ENCODE assay signal across 12 cellular contexts in the genomic region with DNA sequence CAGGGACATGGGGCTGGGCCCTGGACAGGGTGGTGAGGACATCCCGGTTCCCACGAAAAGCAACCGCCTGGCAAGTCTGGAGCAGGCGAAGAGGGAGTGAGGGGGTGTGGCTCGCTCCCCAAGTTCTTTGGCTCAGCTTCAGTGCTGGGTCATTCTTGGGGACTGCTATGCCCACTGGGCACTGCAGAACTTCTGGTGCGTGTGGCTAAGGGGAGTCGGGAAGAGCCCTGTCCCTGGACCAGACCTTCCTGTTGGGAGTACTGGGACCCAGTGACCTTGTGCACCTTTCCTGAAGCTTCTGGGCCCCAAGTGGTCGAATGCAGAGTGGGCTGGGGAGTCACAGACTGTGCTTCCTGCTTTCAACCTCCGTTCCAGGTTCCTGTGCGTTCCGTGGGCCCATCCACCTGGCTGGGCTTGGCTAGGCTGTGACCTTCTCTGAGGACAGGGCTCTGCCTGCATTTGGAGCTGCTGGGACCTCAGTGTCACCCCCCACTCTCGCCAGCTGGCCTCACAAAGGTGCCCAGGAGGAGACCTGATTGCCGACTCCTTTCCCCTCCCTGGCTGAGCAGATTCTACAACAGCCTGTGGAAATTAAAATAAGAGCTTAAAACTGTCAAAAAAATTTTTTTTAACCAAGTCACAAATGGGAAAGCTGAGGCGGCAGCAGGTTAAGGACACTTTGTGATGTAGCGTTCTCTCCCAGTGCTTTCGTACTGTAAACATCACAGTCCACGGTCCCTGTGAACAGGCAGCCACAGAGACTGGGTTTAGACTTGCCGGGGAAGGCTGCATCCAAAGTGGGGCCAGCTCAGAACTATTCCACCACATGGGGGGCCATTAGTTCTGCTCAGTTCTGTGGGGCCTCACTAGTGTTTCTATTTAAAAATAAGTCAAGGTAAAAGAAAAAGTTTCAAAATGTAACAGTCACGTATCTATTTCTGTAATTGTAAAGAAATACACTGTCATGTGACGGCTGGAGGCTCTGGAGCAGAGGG.
DNase-seq lines count a peak whose midpoint lies in the region; ATAC-seq, FAIRE-seq and TF ChIP-seq lines count a peak whose summit lies in the region.
"Had no signal": no experiment of that assay in that cellular context is flagged by ENCODE, and none has a peak within 500 bp of the region (broad histone marks: within the 10 kb centered on the region; RNA-seq: fewer than 3 reads in every experiment).

No MANE protein-coding gene starts in this region.

- no peaks in the 10 kb centered on the region for H3K9me2 ChIP-seq in PC-3 (replicated peaks; ENCODE audit: low read length)

- CTCF ChIA-PET in PC-3 (lab: Charles Lee) = no interaction called here

- peaks cover 18% of the 10 kb centered on the region for H3K27me3 ChIP-seq in H7 (ENCODE audit: control insufficient read depth, insufficient read depth, low read length)
- no peaks in the 10 kb centered on the region for H3K27me3 ChIP-seq in PC-3 (ENCODE audit: low read length)
- no peaks in the 10 kb centered on the region for H3K27me3 ChIP-seq in esophagus squamous epithelium
- H3K27me3 ChIP-seq in gastrocnemius medialis = no peaks in the 10 kb centered on the region
- H3K27me3 ChIP-seq: MG63 had no signal

- H3K36me3 ChIP-seq in H7 (replicated peaks; ENCODE audit: control insufficient read depth, insufficient read depth, low read length) = no peaks in the 10 kb centered on the region
- no peaks in the 10 kb centered on the region for H3K36me3 ChIP-seq in PC-3 (ENCODE audit: low read depth, low read length)
- no peaks in the 10 kb centered on the region for H3K36me3 ChIP-seq in esophagus squamous epithelium
- H3K36me3 ChIP-seq in gastrocnemius medialis = no peaks in the 10 kb centered on the region
- H3K36me3 ChIP-seq: MG63 had no signal

- H3K4me2 ChIP-seq in PC-3 (ENCODE audit: low read length) = peak overlapping the region; percentile 98

- H3K4me1 ChIP-seq in PC-3 (ENCODE audit: insufficient read depth, low read length) = peaks cover 51% of the 10 kb centered on the region
- H3K4me1 ChIP-seq in esophagus squamous epithelium = peaks cover 31 to 90% (median 44%) of the 10 kb centered on the region in 3 donors
- peaks cover 49 to 51% of the 10 kb centered on the region in 2 donors for H3K4me1 ChIP-seq in gastrocnemius medialis

- peak overlapping the region; percentile 68; the same call in 1 of the 2 replicates for H2AFZ ChIP-seq in PC-3 (ENCODE audit: low read length)

- DNase-seq in H7 = peak; percentile 48
- no peak for DNase-seq in PC-3
- DNase-seq in esophagus squamous epithelium (lab: John Stamatoyannopoulos, UW) = no peak
- peak in 1 of 2 donors; percentile 60 for DNase-seq in gastrocnemius medialis
- no peak for DNase-seq in GM12891 (ENCODE audit: insufficient read length, low spot score)
- no peak for DNase-seq in ureter (ENCODE audit: low spot score)
- DNase-seq: DMS79; MG63; nephron progenitor cell; stimulated activated CD4-positive, alpha-beta T cell treated with anti-CD3 and anti-CD28 coated beads, Interleukin-4, amount 100 ng/mL, for 1 hour; trophoblast cell had no signal

- H3K9me3 ChIP-seq in PC-3 (ENCODE audit: low read length) (no peaks in the 10 kb centered on the region), esophagus squamous epithelium (no peaks in the 10 kb centered on the region), gastrocnemius medialis (no peaks in the 10 kb centered on the region)
- H3K9me3 ChIP-seq: MG63 had no signal

- TF ChIP-seq CTCF in PC-3 (conservative IDR thresholded peaks at IDR 0.05; ENCODE audit: low read depth, low read length) (no peak), esophagus squamous epithelium (IDR thresholded peaks at IDR 0.05) (peak in 1 of 6 experiments; percentile 8), gastrocnemius medialis (IDR thresholded peaks at IDR 0.05 in 4 of 5, conservative IDR thresholded peaks at IDR 0.05 in 1 of 5) (no peak)

- in situ Hi-C loops in gastrocnemius medialis (cut with MboI; ENCODE audit: low sequenced_read_pairs in 4 of 4) = no loop called here

- no peaks in the 10 kb centered on the region for H4K20me1 ChIP-seq in PC-3 (ENCODE audit: low read length)

- POLR2A ChIA-PET in PC-3 (lab: Charles Lee; ENCODE audit: unreplicated experiment) = no interaction called here

- no TSS peak for BruUV-seq in PC-3 (replicated peaks; lab: Mats Ljungman, UMichigan)

- peak overlapping the region; percentile 11; the same call in 1 of the 2 replicates for H3K27ac ChIP-seq in PC-3 (ENCODE audit: low read length)
- peak overlapping the region; percentile 89 to 100 (median 99) for H3K27ac ChIP-seq in esophagus squamous epithelium
- H3K27ac ChIP-seq in gastrocnemius medialis = peak overlapping the region; percentile 98 to 99 (median 99)

- H3F3A ChIP-seq in PC-3 (ENCODE audit: low read length, unreplicated experiment) = no peaks in the 10 kb centered on the region

- FAIRE-seq in GM12891 (lab: Jason Lieb, UNC) = no peak

- WGBS in esophagus squamous epithelium, 2 donors = 41 to 62% methylated on average over 15 of the region's 20 CpGs

- ATAC-seq in PC-3 (no peak), gastrocnemius medialis (no peak), GM21723 (IDR thresholded peaks at IDR 0.05; ENCODE audit: unreplicated experiment) (no peak)

- peaks cover 66% of the 10 kb centered on the region for H3K79me2 ChIP-seq in PC-3 (ENCODE audit: low read length)

- peak in 1 of 4 donors; percentile 9 for TF ChIP-seq POLR2A in esophagus squamous epithelium (IDR thresholded peaks at IDR 0.05)
- TF ChIP-seq POLR2A in gastrocnemius medialis (IDR thresholded peaks at IDR 0.05) = no peak
- no peak for TF ChIP-seq POLR2A in GM12891 (IDR thresholded peaks at IDR 0.05; ENCODE audit: low read depth, low read length)

- H3K9ac ChIP-seq in PC-3 (ENCODE audit: low read length) = peak overlapping the region; percentile 21; the same call in 1 of the 2 replicates

- H3K4me3 ChIP-seq in H7 (ENCODE audit: insufficient read depth, low read depth, low read length) (no peak overlapping the region), PC-3 (ENCODE audit: low read length) (no peak overlapping the region; the same call in 1 of the 2 replicates), esophagus squamous epithelium (peak overlapping the region in 3 of 4 donors; percentile 18 to 45 (median 20)), gastrocnemius medialis (peak overlapping the region in 3 of 4 donors; percentile 4 to 20 (median 10))
- H3K4me3 ChIP-seq: MG63 had no signal

- intact Hi-C loops in PC-3 (cut with micrococcal nuclease) (loop anchor here (5.0 kb wide), 1 partner anchor 47 kb away; no protein-coding TSS in a partner anchor), esophagus squamous epithelium (cut with DNase I) (no loop called here), gastrocnemius medialis (cut with DNase I; ENCODE audit: low total_unique reads) (no loop called here)

TF ChIP-seq in GM12891, 5 proteins besides CTCF, POLR2A, EP300 and RAD21:
- TF ChIP-seq SPI1 (IDR thresholded peaks at IDR 0.05; ENCODE audit: low read depth, low read length) (no peak), POU2F2 (IDR thresholded peaks at IDR 0.05; ENCODE audit: low read depth, low read length) (no peak), POLR2AphosphoS5 (IDR thresholded peaks at IDR 0.05; ENCODE audit: low read depth, low read length) (no peak), PAX5 (IDR thresholded peaks at IDR 0.05; ENCODE audit: insufficient read depth, low read length, severe bottlenecking) (no peak), TAF1 (IDR thresholded peaks at IDR 0.05; ENCODE audit: low read depth, low read length) (no peak)

Comparison
In these comparisons a context has a peak if more than half of its experiments do, and no peak if none do; other contexts are left out.
1. H3K4me3 ChIP-seq: peak in esophagus squamous epithelium (3 of 4) and gastrocnemius medialis (3 of 4); none in H7 (single experiment) and PC-3 (single experiment).
2. H3K27ac ChIP-seq: peak in every context shown above with its lines; median percentile 99 in esophagus squamous epithelium; 99 in gastrocnemius medialis; 11 in PC-3.